Comparison of ENCODE assay signal across 32 cellular contexts in the genomic region with DNA sequence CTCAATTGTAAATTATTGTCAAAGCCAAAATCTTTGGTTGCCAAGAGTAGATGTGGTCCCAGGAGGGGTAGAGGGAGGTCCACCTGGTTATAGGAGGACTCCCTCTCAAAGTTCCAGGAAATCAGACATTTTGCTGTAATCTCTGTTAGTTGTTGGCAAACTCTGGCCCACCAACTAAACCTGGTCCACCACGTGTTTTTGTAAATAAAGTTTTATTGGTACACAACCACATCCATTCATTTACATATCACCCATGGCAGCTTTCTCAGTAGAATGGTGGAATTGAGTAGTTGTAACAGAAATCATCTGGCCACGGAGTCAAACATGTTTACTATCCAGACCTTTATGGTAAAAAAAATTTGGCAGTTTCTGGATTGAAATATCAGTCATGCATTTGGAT.
"Had no signal": no experiment of that assay in that cellular context is flagged by ENCODE, and none has a peak within 500 bp of the region (broad histone marks: within the 10 kb centered on the region; RNA-seq: fewer than 3 reads in every experiment).

No MANE protein-coding gene starts in this region.

- H3K27me3 ChIP-seq: adrenal gland, body of pancreas, brain microvascular endothelial cell, breast epithelium had no signal

- H3K36me3 ChIP-seq: brain microvascular endothelial cell had no signal

- H3K27ac ChIP-seq: body of pancreas, brain microvascular endothelial cell, breast epithelium, VCaP had no signal

- H3K4me1 ChIP-seq: adrenal gland, breast epithelium had no signal

- ATAC-seq: activated CD8-positive, alpha-beta T cell treated with anti-CD3 and anti-CD28 coated beads for 36 hours; activated naive CD4-positive, alpha-beta T cell treated with anti-CD3 and anti-CD28 coated beads, Interleukin-2, amount 50 U/mL, for 72 hours; activated T-cell treated with anti-CD3 and anti-CD28 coated beads, Interleukin-2, amount 50 U/mL, for 4 hours; activated T-cell treated with anti-CD3 and anti-CD28 coated beads, Interleukin-2, amount 50 U/mL, for 72 hours; activated T-helper 17 cell treated with anti-CD3 and anti-CD28 coated beads, Interleukin-2, amount 50 U/mL, for 72 hours; body of pancreas; T-helper 17 cell had no signal

- H3K9me3 ChIP-seq: adrenal gland, body of pancreas, breast epithelium had no signal

- DNase-seq: activated B cell treated with CpG ODN at 0.5 μM for 24 hours; activated CD4-positive, alpha-beta memory T cell treated with anti-CD3 and anti-CD28 coated beads for 36 hours; activated CD4-positive, alpha-beta T cell treated with anti-CD3 and anti-CD28 coated beads for 4 hours; activated CD4-positive, alpha-beta T cell treated with anti-CD3 and anti-CD28 coated beads, Interleukin-2, amount 10 ng/mL, durations not matched to agents 24 days and 14 days; activated CD4-positive, alpha-beta T cell treated with anti-CD3 and anti-CD28 coated beads, Interleukin-2, amount 50 U/mL, for 1 hour; activated CD4-positive, alpha-beta T cell treated with anti-CD3 and anti-CD28 coated beads, Interleukin-2, amount 50 U/mL, for 4 hours; activated CD4-positive, CD25-positive, alpha-beta regulatory T cell treated with anti-CD3 and anti-CD28 coated beads, Interleukin-2, amount 50 U/mL, for 72 hours; activated CD8-positive, alpha-beta memory T cell treated with anti-CD3 and anti-CD28 coated beads, Interleukin-2, amount 50 U/mL, for 4 hours; activated CD8-positive, alpha-beta T cell treated with anti-CD3 and anti-CD28 coated beads for 36 hours; activated effector memory CD4-positive, alpha-beta T cell treated with anti-CD3 and anti-CD28 coated beads, Interleukin-2, amount 50 U/mL, for 16 hours; activated gamma-delta T cell treated with Interleukin-2 at 50 U/mL for 16 hours; activated naive CD4-positive, alpha-beta T cell; activated naive CD4-positive, alpha-beta T cell treated with anti-CD3 and anti-CD28 coated beads for 36 hours; activated naive CD4-positive, alpha-beta T cell treated with anti-CD3 and anti-CD28 coated beads, Interleukin-2, amount 50 U/mL, for 16 hours; activated naive CD8-positive, alpha-beta T cell treated with anti-CD3 and anti-CD28 coated beads for 36 hours; activated T-cell treated with anti-CD3 and anti-CD28 coated beads for 4 hours; activated T-cell treated with anti-CD3 and anti-CD28 coated beads, Interleukin-2, amount 50 U/mL, for 1 hour; activated T-cell treated with anti-CD3 and anti-CD28 coated beads, Interleukin-2, amount 50 U/mL, for 4 hours; activated T-cell treated with anti-CD3 and anti-CD28 coated beads, Interleukin-2, amount 50 U/mL, for 72 hours; amniotic stem cell; body of pancreas; brain microvascular endothelial cell; central memory CD4-positive, alpha-beta T cell; T-helper 17 cell; T-helper 9 cell had no signal

- FAIRE-seq: astrocyte, TTC549 had no signal

- H3K4me3 ChIP-seq: adrenal gland, body of pancreas, breast epithelium had no signal
